Comparison of ENCODE assay signal across 9 cellular contexts in the genomic region with DNA sequence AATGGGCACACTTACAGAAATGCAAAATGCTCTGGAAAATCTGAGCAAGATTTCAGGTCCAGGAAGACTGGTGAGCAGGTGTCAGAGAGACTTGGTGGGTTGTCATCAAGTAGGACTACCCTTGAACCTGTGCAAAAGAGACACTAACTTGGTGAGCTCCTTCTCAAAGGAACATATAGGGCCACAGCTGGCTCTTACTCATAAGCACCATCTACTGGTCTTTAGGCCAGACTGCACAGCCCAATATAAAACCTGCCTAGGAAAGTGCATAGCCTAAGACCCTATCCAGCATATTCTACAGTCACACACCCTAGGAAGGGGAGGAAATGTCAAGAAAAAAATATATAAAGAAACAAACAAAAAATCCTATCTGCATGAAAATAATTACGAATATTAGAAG. TPM values are rescaled to one million over a fixed set of nuclear protein-coding genes. Genes with fewer than 3 reads are reported as not detected.
DNase-seq lines count a peak whose midpoint lies in the region; ATAC-seq and TF ChIP-seq lines count a peak whose summit lies in the region.
"Had no signal": no experiment of that assay in that cellular context is flagged by ENCODE, and none has a peak within 500 bp of the region (broad histone marks: within the 10 kb centered on the region; RNA-seq: fewer than 3 reads in every experiment).

No MANE protein-coding gene starts in this region.

- ATAC-seq in heart left ventricle = peak in 3 of 4 donors; percentile 50 to 59 (median 58)

- peak overlapping the region in 1 of 12 donors; percentile 7 for H3K27ac ChIP-seq in heart left ventricle
- no peak overlapping the region for H3K27ac ChIP-seq in right atrium auricular region
- no peak overlapping the region for H3K27ac ChIP-seq in endodermal cell (ENCODE audit: low read depth, low read length)
- H3K27ac ChIP-seq in osteoblast (ENCODE audit: low read depth, low read length) = no peak overlapping the region

- H3K27ac Mint-ChIP-seq in HFFc6 (no peak overlapping the region), endodermal cell (no peak overlapping the region)

- no peaks in the 10 kb centered on the region for H3K79me2 ChIP-seq in osteoblast (ENCODE audit: insufficient read depth, low read length)

- no peak for TF ChIP-seq POLR2A in heart left ventricle (IDR thresholded peaks at IDR 0.05)

- 0 to 23% (median 12%) methylated on average over 1 of the region's 1 CpG for WGBS in heart left ventricle, 4 donors
- WGBS in endodermal cell (ENCODE audit: insufficient coverage in 1 of 2, insufficient read length in 1 of 2), 2 experiments = 18% methylated on average over 1 of the region's 1 CpG; no CpG with 5 or more reads in 1 of the 2 experiments

- H3K4me1 ChIP-seq in heart left ventricle (peaks cover 0 to 5% (median 0%) of the 10 kb centered on the region in 12 donors), right atrium auricular region (no peaks in the 10 kb centered on the region), endodermal cell (ENCODE audit: control insufficient read depth, insufficient read depth, low read length) (no peaks in the 10 kb centered on the region), osteoblast (ENCODE audit: insufficient read depth, low read length) (no peaks in the 10 kb centered on the region)

- peaks cover 31% of the 10 kb centered on the region for H3K4me1 Mint-ChIP-seq in HFFc6 (ENCODE audit: low read depth)
- H3K4me1 Mint-ChIP-seq in endodermal cell = no peaks in the 10 kb centered on the region

- no peak overlapping the region for H3K4me3 ChIP-seq in heart left ventricle
- H3K4me3 ChIP-seq in right atrium auricular region = no peak overlapping the region
- H3K4me3 ChIP-seq in endodermal cell (ENCODE audit: low read length) = no peak overlapping the region
- H3K4me3 ChIP-seq in osteoblast (ENCODE audit: insufficient read depth, low read length) = no peak overlapping the region

- H3K9me3 ChIP-seq in heart left ventricle = peaks cover 0 to 6% (median 0%) of the 10 kb centered on the region in 12 donors
- H3K9me3 ChIP-seq in right atrium auricular region = no peaks in the 10 kb centered on the region
- H3K9me3 ChIP-seq in endodermal cell (ENCODE audit: control insufficient read depth, low read length) = peaks cover 6% of the 10 kb centered on the region
- H3K9me3 ChIP-seq in osteoblast (ENCODE audit: low read depth, low read length) = no peaks in the 10 kb centered on the region

- H3K36me3 Mint-ChIP-seq in HFFc6 (ENCODE audit: low read depth) = no peaks in the 10 kb centered on the region; the same call in 1 of the 2 replicates
- H3K36me3 Mint-ChIP-seq in endodermal cell (ENCODE audit: low read depth) = no peaks in the 10 kb centered on the region

- H3K9ac ChIP-seq in endodermal cell (ENCODE audit: extremely low read depth, low read length, poor library complexity, severe bottlenecking) = no peak overlapping the region

- H3K9me3 Mint-ChIP-seq in HFFc6 (no peaks in the 10 kb centered on the region), endodermal cell (no peaks in the 10 kb centered on the region)

- no peak overlapping the region for H3K4me3 Mint-ChIP-seq in HFFc6
- H3K4me3 Mint-ChIP-seq in endodermal cell = no peak overlapping the region

- no peaks in the 10 kb centered on the region for H4K20me1 ChIP-seq in osteoblast (ENCODE audit: insufficient read depth, low read length)

- no peaks in the 10 kb centered on the region for H3K27me3 ChIP-seq in heart left ventricle
- H3K27me3 ChIP-seq in right atrium auricular region = no peaks in the 10 kb centered on the region
- H3K27me3 ChIP-seq in endodermal cell (ENCODE audit: control insufficient read depth, insufficient read depth, low read length, poor library complexity, severe bottlenecking) = no peaks in the 10 kb centered on the region
- H3K27me3 ChIP-seq in osteoblast (ENCODE audit: insufficient read depth, low read length) = no peaks in the 10 kb centered on the region

- no peak for DNase-seq in heart left ventricle
- DNase-seq in right atrium auricular region (ENCODE audit: low spot score) = no peak
- DNase-seq in HFFc6 = peak; percentile 32
- DNase-seq in NCI-H526 (lab: John Stamatoyannopoulos, UW) = peak; percentile 29 to 69
- peak; percentile 52 for DNase-seq in endodermal cell
- peak; percentile 48 for DNase-seq in osteoblast (ENCODE audit: insufficient read length, low spot score, missing footprints)
- no peak for DNase-seq in mesenteric fat pad (ENCODE audit: low spot score)
- DNase-seq in activated gamma-delta T cell (lab: John Stamatoyannopoulos, UW) = no peak

- no peak overlapping the region for H3K4me2 ChIP-seq in osteoblast (ENCODE audit: insufficient read depth, low read length)

- H3K27me3 Mint-ChIP-seq in HFFc6 (ENCODE audit: insufficient read depth) (no peaks in the 10 kb centered on the region; the same call in 1 of the 2 replicates), endodermal cell (ENCODE audit: insufficient read depth) (peaks cover 3% of the 10 kb centered on the region)

- peak; percentile 28 to 65 (median 52) for TF ChIP-seq CTCF in heart left ventricle (IDR thresholded peaks at IDR 0.05)
- peak in 1 of 2 donors; percentile 53 for TF ChIP-seq CTCF in right atrium auricular region (IDR thresholded peaks at IDR 0.05)
- peak; percentile 79 for TF ChIP-seq CTCF in HFFc6 (IDR thresholded peaks at IDR 0.05)
- TF ChIP-seq CTCF in endodermal cell (conservative IDR thresholded peaks at IDR 0.05) = peak; percentile 83
- peak; percentile 62 for TF ChIP-seq CTCF in osteoblast (IDR thresholded peaks at IDR 0.05; ENCODE audit: extremely low read depth, low read depth, low read length)

- intact Hi-C loops in heart left ventricle (cut with DNase I) = loop anchor here in 4 of 10 donors (10.0 kb wide), 4 partner anchors 251 to 481 kb away; a partner anchor contains a TSS

- no peak overlapping the region for H2AFZ ChIP-seq in osteoblast (ENCODE audit: low read length)

- H3K36me3 ChIP-seq in heart left ventricle (no peaks in the 10 kb centered on the region), right atrium auricular region (no peaks in the 10 kb centered on the region), endodermal cell (ENCODE audit: control insufficient read depth, insufficient read depth, low read length) (no peaks in the 10 kb centered on the region), osteoblast (ENCODE audit: insufficient read depth, low read length) (no peaks in the 10 kb centered on the region)

RNA-seq across cellular contexts. Expression of a gene that starts 18.2 kb away (rescaled TPM):
- not detected for total RNA-seq in heart left ventricle
- not detected for polyA plus RNA-seq in heart left ventricle
- not detected for total RNA-seq in right atrium auricular region
- not detected for total RNA-seq in HFFc6 (2021; fragmentation: NEBNext Ultra II Directional; extraction: Animal tissue kit (Norgen Biotek cat#: 25700))
- total RNA-seq in endodermal cell = not detected
- not detected for polyA plus RNA-seq in endodermal cell (2013, experiment 1 of 2)
- not detected for polyA plus RNA-seq in endodermal cell (2013, experiment 2 of 2)
- total RNA-seq in osteoblast = not detected in 2 replicates
- not detected for total RNA-seq in mesenteric fat pad
- polyA plus RNA-seq: esophagus had no signal

RNA-seq across cellular contexts. Expression of a gene that starts 57.5 kb away (rescaled TPM):
- total RNA-seq in heart left ventricle (not detected), right atrium auricular region (not detected), endodermal cell (not detected), osteoblast (not detected in 2 replicates), mesenteric fat pad (not detected)
- not detected for polyA plus RNA-seq in heart left ventricle
- not detected for total RNA-seq in HFFc6 (2021; fragmentation: NEBNext Ultra II Directional; extraction: Animal tissue kit (Norgen Biotek cat#: 25700))
- not detected for polyA plus RNA-seq in endodermal cell (2013, experiment 1 of 2)
- polyA plus RNA-seq in endodermal cell (2013, experiment 2 of 2) = not detected
- polyA plus RNA-seq: esophagus had no signal

Comparison
In these comparisons a context has a peak if more than half of its experiments do, and no peak if none do; other contexts are left out.
1. DNase-seq: peak in HFFc6 (single experiment), NCI-H526 (2 of 2), endodermal cell (single experiment) and osteoblast (single experiment); none in heart left ventricle (0 of 5), right atrium auricular region (single experiment), mesenteric fat pad (single experiment) and activated gamma-delta T cell (single experiment).